Comparison of ENCODE assay signal across 1 cellular context in the genomic region with DNA sequence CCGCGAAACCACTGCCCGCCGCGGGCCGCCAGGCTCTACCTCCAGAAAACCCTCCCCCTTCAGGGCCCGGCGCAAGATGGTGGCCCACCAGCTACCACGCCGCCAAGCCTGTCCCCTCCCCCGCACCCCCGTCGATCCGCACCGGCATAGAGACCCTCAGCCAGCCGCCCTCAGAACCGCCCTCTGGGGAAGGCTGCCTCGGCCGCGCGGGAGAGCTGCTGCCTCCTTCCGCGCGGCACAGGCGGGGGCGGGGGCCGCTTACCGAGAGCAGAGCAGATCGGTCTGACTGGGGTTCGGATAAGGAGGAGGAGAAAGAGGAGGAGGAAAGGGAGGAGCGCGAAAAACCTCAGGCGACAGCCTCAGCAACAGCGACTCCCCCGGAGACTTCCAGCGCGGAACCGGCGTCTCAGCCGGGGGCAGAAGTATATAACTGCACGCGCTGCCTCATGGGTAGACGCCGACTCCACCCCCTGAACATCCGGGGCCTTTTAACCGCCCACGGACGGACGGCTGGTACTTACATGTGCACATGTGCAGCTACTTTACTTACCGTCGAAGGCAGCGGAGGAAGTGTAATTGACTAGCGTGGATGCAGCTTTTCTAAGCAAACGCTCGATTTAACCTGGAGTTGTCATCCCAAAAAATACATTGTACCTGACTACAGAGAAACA.
TF ChIP-seq lines count a peak whose summit lies in the region.

A gene with protein sequence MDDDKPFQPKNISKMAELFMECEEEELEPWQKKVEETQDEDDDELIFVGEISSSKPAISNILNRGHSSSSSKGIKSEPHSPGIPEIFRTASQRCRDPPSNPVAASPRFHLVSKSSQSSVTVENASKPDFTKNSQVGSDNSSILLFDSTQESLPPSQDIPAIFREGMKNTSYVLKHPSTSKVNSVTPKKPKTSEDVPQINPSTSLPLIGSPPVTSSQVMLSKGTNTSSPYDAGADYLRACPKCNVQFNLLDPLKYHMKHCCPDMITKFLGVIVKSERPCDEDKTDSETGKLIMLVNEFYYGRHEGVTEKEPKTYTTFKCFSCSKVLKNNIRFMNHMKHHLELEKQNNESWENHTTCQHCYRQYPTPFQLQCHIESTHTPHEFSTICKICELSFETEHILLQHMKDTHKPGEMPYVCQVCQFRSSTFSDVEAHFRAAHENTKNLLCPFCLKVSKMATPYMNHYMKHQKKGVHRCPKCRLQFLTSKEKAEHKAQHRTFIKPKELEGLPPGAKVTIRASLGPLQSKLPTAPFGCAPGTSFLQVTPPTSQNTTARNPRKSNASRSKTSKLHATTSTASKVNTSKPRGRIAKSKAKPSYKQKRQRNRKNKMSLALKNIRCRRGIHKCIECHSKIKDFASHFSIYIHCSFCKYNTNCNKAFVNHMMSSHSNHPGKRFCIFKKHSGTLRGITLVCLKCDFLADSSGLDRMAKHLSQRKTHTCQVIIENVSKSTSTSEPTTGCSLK (minus strand): TSS at position 400 of the 671 bp plus-strand sequence. CDS start 8,450 bp downstream, outside the sequence.

TF ChIP-seq in HepG2, 621 proteins besides CTCF, POLR2A, EP300 and RAD21 (continued from another document and continues in another):
- TF ChIP-seq, protein P1, sequence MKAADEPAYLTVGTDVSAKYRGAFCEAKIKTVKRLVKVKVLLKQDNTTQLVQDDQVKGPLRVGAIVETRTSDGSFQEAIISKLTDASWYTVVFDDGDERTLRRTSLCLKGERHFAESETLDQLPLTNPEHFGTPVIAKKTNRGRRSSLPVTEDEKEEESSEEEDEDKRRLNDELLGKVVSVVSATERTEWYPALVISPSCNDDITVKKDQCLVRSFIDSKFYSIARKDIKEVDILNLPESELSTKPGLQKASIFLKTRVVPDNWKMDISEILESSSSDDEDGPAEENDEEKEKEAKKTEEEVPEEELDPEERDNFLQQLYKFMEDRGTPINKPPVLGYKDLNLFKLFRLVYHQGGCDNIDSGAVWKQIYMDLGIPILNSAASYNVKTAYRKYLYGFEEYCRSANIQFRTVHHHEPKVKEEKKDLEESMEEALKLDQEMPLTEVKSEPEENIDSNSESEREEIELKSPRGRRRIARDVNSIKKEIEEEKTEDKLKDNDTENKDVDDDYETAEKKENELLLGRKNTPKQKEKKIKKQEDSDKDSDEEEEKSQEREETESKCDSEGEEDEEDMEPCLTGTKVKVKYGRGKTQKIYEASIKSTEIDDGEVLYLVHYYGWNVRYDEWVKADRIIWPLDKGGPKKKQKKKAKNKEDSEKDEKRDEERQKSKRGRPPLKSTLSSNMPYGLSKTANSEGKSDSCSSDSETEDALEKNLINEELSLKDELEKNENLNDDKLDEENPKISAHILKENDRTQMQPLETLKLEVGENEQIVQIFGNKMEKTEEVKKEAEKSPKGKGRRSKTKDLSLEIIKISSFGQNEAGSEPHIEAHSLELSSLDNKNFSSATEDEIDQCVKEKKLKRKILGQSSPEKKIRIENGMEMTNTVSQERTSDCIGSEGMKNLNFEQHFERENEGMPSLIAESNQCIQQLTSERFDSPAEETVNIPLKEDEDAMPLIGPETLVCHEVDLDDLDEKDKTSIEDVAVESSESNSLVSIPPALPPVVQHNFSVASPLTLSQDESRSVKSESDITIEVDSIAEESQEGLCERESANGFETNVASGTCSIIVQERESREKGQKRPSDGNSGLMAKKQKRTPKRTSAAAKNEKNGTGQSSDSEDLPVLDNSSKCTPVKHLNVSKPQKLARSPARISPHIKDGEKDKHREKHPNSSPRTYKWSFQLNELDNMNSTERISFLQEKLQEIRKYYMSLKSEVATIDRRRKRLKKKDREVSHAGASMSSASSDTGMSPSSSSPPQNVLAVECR (CRISPR knock-in tag; IDR thresholded peaks at IDR 0.05; ENCODE audit: borderline replicate concordance) = 0 out of 2 replicates have a peak, but pooled peaks have one; percentile 41
- peak; percentile 48; the same call in 1 of the 2 replicates for TF ChIP-seq ZNF331 (CRISPR knock-in tag; IDR thresholded peaks at IDR 0.05)
- peak; percentile 21; the same call in 1 of the 2 replicates for TF ChIP-seq YEATS4 (CRISPR knock-in tag; IDR thresholded peaks at IDR 0.05; ENCODE audit: borderline replicate concordance)
- TF ChIP-seq SP1 (IDR thresholded peaks at IDR 0.05) = no peak
- peak; percentile 71 for TF ChIP-seq SP1 (CRISPR knock-in tag; IDR thresholded peaks at IDR 0.05)
- TF ChIP-seq ZNF224 (CRISPR knock-in tag; IDR thresholded peaks at IDR 0.05) = 0 out of 2 replicates have a peak, but pooled peaks have one; percentile 67
- TF ChIP-seq POLR2AphosphoS5 (IDR thresholded peaks at IDR 0.05; ENCODE audit: low read depth, low read length) = peak; percentile 85
- TF ChIP-seq MIXL1 (CRISPR knock-in tag; IDR thresholded peaks at IDR 0.05) = peak; percentile 35; the same call in 1 of the 2 replicates
- TF ChIP-seq ERF (CRISPR knock-in tag; IDR thresholded peaks at IDR 0.05) = 0 out of 2 replicates have a peak, but pooled peaks have one; percentile 70
- TF ChIP-seq ZNF567 (CRISPR knock-in tag; IDR thresholded peaks at IDR 0.05; ENCODE audit: borderline replicate concordance) = no peak
- peak; percentile 77 for TF ChIP-seq ASH2L (IDR thresholded peaks at IDR 0.05; ENCODE audit: insufficient read length, low read depth, low read length)
- TF ChIP-seq FOXM1 (CRISPR knock-in tag; IDR thresholded peaks at IDR 0.05) = no peak
- TF ChIP-seq GATAD1 (CRISPR knock-in tag; IDR thresholded peaks at IDR 0.05) = peak; percentile 46; the same call in 1 of the 2 replicates
- TF ChIP-seq, protein P2, sequence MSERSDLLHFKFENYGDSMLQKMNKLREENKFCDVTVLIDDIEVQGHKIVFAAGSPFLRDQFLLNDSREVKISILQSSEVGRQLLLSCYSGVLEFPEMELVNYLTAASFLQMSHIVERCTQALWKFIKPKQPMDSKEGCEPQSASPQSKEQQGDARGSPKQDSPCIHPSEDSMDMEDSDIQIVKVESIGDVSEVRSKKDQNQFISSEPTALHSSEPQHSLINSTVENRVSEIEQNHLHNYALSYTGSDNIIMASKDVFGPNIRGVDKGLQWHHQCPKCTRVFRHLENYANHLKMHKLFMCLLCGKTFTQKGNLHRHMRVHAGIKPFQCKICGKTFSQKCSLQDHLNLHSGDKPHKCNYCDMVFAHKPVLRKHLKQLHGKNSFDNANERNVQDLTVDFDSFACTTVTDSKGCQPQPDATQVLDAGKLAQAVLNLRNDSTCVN (CRISPR knock-in tag; IDR thresholded peaks at IDR 0.05; ENCODE audit: borderline replicate concordance) = peak; percentile 69
- TF ChIP-seq, protein P3, sequence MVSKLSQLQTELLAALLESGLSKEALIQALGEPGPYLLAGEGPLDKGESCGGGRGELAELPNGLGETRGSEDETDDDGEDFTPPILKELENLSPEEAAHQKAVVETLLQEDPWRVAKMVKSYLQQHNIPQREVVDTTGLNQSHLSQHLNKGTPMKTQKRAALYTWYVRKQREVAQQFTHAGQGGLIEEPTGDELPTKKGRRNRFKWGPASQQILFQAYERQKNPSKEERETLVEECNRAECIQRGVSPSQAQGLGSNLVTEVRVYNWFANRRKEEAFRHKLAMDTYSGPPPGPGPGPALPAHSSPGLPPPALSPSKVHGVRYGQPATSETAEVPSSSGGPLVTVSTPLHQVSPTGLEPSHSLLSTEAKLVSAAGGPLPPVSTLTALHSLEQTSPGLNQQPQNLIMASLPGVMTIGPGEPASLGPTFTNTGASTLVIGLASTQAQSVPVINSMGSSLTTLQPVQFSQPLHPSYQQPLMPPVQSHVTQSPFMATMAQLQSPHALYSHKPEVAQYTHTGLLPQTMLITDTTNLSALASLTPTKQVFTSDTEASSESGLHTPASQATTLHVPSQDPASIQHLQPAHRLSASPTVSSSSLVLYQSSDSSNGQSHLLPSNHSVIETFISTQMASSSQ (IDR thresholded peaks at IDR 0.05; ENCODE audit: low read depth) = no peak
- TF ChIP-seq, protein P3 (CRISPR knock-in tag; IDR thresholded peaks at IDR 0.05; ENCODE audit: borderline replicate concordance) = no peak
- TF ChIP-seq FOXC1 (CRISPR knock-in tag; IDR thresholded peaks at IDR 0.05; ENCODE audit: borderline replicate concordance) = no peak
- peak; percentile 62; the same call in 1 of the 2 replicates for TF ChIP-seq ZNF792 (CRISPR knock-in tag; IDR thresholded peaks at IDR 0.05)
- TF ChIP-seq ATRX (CRISPR knock-in tag; IDR thresholded peaks at IDR 0.05; ENCODE audit: borderline replicate concordance) = no peak
- peak; percentile 94 for TF ChIP-seq DR1 (CRISPR knock-in tag; IDR thresholded peaks at IDR 0.05)
- TF ChIP-seq ZFX (CRISPR knock-in tag; IDR thresholded peaks at IDR 0.05; ENCODE audit: low read depth) = peak; percentile 64
- TF ChIP-seq RXRB (CRISPR knock-in tag; IDR thresholded peaks at IDR 0.05; ENCODE audit: borderline replicate concordance) = 0 out of 2 replicates have a peak, but pooled peaks have one; percentile 30
- TF ChIP-seq BORCS8-MEF2B (CRISPR knock-in tag; IDR thresholded peaks at IDR 0.05) = 0 out of 2 replicates have a peak, but pooled peaks have one; percentile 38
- TF ChIP-seq GATA4 (IDR thresholded peaks at IDR 0.05; ENCODE audit: borderline replicate concordance, low read depth) = no peak
- TF ChIP-seq, protein P4, sequence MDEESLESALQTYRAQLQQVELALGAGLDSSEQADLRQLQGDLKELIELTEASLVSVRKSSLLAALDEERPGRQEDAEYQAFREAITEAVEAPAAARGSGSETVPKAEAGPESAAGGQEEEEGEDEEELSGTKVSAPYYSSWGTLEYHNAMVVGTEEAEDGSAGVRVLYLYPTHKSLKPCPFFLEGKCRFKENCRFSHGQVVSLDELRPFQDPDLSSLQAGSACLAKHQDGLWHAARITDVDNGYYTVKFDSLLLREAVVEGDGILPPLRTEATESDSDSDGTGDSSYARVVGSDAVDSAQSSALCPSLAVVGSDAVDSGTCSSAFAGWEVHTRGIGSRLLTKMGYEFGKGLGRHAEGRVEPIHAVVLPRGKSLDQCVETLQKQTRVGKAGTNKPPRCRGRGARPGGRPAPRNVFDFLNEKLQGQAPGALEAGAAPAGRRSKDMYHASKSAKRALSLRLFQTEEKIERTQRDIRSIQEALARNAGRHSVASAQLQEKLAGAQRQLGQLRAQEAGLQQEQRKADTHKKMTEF (CRISPR knock-in tag; IDR thresholded peaks at IDR 0.05) = peak; percentile 68
- no peak for TF ChIP-seq GABPA (IDR thresholded peaks at IDR 0.05; ENCODE audit: low read depth, low read length)
- TF ChIP-seq GABPA (CRISPR knock-in tag; IDR thresholded peaks at IDR 0.05; ENCODE audit: low read depth) = peak; percentile 51; the same call in 1 of the 2 replicates
- no peak for TF ChIP-seq ZNF737 (CRISPR knock-in tag; IDR thresholded peaks at IDR 0.05; ENCODE audit: borderline replicate concordance)
- TF ChIP-seq MYC (CRISPR knock-in tag; IDR thresholded peaks at IDR 0.05; ENCODE audit: borderline replicate concordance) = peak; percentile 32; the same call in 1 of the 2 replicates
- 0 out of 2 replicates have a peak, but pooled peaks have one; percentile 31 for TF ChIP-seq RCOR2 (CRISPR knock-in tag; IDR thresholded peaks at IDR 0.05)
- no peak for TF ChIP-seq SATB2 (CRISPR knock-in tag; IDR thresholded peaks at IDR 0.05)
- no peak for TF ChIP-seq ZNF660 (CRISPR knock-in tag; IDR thresholded peaks at IDR 0.05; ENCODE audit: borderline replicate concordance, low read depth)
- TF ChIP-seq ZNF143 (CRISPR knock-in tag; IDR thresholded peaks at IDR 0.05) = peak; percentile 88
- TF ChIP-seq ADNP (CRISPR knock-in tag; IDR thresholded peaks at IDR 0.05) = no peak
- peak; percentile 49; the same call in 1 of the 2 replicates for TF ChIP-seq SAP130 (CRISPR knock-in tag; IDR thresholded peaks at IDR 0.05; ENCODE audit: low read depth)
- TF ChIP-seq PHF20 (CRISPR knock-in tag; IDR thresholded peaks at IDR 0.05) = peak; percentile 57
- no peak for TF ChIP-seq MBD4 (IDR thresholded peaks at IDR 0.05; ENCODE audit: borderline replicate concordance, low read length)
- TF ChIP-seq FOSL2 (CRISPR knock-in tag; IDR thresholded peaks at IDR 0.05) = 0 out of 2 replicates have a peak, but pooled peaks have one; percentile 11
- peak; percentile 52; the same call in 1 of the 2 replicates for TF ChIP-seq ZFP1 (CRISPR knock-in tag; IDR thresholded peaks at IDR 0.05)
- no peak for TF ChIP-seq TEAD3 (CRISPR knock-in tag; optimal IDR thresholded peaks at IDR 0.05; ENCODE audit: borderline replicate concordance)
- peak; percentile 66 for TF ChIP-seq ZBTB38 (CRISPR knock-in tag; IDR thresholded peaks at IDR 0.05)
- TF ChIP-seq DMAP1 (CRISPR knock-in tag; IDR thresholded peaks at IDR 0.05) = peak; percentile 57; the same call in 1 of the 2 replicates
- peak; percentile 40 for TF ChIP-seq XRCC5 (optimal IDR thresholded peaks at IDR 0.05; ENCODE audit: low read length)
- TF ChIP-seq ZNF20 (CRISPR knock-in tag; IDR thresholded peaks at IDR 0.05) = no peak
- peak; percentile 51; the same call in 1 of the 2 replicates for TF ChIP-seq KDM2A (CRISPR knock-in tag; IDR thresholded peaks at IDR 0.05; ENCODE audit: borderline replicate concordance, low read depth)
- TF ChIP-seq, protein P5, sequence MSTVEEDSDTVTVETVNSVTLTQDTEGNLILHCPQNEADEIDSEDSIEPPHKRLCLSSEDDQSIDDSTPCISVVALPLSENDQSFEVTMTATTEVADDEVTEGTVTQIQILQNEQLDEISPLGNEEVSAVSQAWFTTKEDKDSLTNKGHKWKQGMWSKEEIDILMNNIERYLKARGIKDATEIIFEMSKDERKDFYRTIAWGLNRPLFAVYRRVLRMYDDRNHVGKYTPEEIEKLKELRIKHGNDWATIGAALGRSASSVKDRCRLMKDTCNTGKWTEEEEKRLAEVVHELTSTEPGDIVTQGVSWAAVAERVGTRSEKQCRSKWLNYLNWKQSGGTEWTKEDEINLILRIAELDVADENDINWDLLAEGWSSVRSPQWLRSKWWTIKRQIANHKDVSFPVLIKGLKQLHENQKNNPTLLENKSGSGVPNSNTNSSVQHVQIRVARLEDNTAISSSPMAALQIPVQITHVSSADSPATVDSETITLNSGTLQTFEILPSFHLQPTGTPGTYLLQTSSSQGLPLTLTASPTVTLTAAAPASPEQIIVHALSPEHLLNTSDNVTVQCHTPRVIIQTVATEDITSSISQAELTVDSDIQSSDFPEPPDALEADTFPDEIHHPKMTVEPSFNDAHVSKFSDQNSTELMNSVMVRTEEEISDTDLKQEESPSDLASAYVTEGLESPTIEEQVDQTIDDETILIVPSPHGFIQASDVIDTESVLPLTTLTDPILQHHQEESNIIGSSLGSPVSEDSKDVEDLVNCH (CRISPR knock-in tag; IDR thresholded peaks at IDR 0.05) = peak; percentile 93; the same call in 1 of the 2 replicates
- TF ChIP-seq ZNF10 (CRISPR knock-in tag; IDR thresholded peaks at IDR 0.05; ENCODE audit: borderline replicate concordance, low read depth) = no peak
- TF ChIP-seq NFKB2 (CRISPR knock-in tag; IDR thresholded peaks at IDR 0.05; ENCODE audit: borderline replicate concordance) = peak; percentile 50; the same call in 1 of the 2 replicates
